ENCODE assay signal across 8 cellular contexts in the genomic region with DNA sequence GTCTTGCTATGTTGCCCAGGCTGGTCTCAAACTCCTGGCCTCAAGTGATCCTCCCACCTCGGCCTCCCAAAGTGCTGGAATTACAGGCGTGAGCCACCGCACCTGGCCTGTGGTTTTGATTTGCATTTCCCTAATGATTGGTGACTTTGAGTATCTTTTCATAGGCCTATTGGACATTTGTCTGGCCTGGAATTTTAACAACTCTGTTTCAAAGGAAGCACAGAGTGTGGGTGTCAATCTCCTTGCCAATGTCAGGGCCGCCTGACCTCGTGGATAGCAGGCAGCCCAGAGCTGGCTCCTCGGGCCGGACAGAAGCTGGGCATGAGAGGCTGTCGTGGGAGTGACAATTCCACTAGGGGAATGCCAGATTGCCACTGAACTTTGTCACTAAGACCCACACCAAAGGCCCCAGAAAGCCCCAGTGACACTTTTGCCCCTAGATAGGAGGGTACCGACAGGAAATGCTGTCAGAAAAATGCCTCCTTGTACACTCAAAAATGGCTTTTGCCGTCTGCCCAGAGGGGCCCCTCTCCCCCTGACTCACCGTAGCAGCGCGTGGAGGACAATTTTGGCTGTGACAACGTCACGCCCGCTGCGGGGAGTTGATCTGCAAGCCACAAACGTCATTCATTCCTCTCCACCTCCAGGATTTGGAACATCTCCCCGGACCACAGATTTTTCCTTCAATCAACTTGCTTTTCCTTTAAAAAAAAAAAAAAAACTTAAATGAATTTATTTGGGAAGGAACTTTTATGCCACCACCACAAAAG. TPM values are rescaled to one million over a fixed set of nuclear protein-coding genes. Genes with fewer than 3 reads are reported as not detected.
DNase-seq lines count a peak whose midpoint lies in the region; ATAC-seq and TF ChIP-seq lines count a peak whose summit lies in the region.

No MANE protein-coding gene starts in this region.

- H3K4me1 ChIP-seq in A673 (ENCODE audit: insufficient read depth, low read length, poor library complexity, severe bottlenecking): peaks cover 8% of the 10 kb centered on the region
- H3K4me1 ChIP-seq in lower lobe of right lung: peaks cover 87% of the 10 kb centered on the region

- TF ChIP-seq CTCF in A673 (conservative IDR thresholded peaks at IDR 0.05; ENCODE audit: low read depth, low read length): no peak
- no peak for TF ChIP-seq CTCF in lower lobe of right lung (IDR thresholded peaks at IDR 0.05)

- H3K27me3 ChIP-seq in A673 (replicated peaks; ENCODE audit: insufficient read depth, low read depth, low read length, poor library complexity) (no peaks in the 10 kb centered on the region), MG63 (no peaks in the 10 kb centered on the region), lower lobe of right lung (ENCODE audit: low read depth) (no peaks in the 10 kb centered on the region)

- intact Hi-C loops in A673 (cut with micrococcal nuclease; ENCODE audit: unreplicated experiment) (no loop called here), lower lobe of right lung (cut with DNase I) (no loop called here)

- DNase-seq in A673 (ENCODE audit: low spot score) (no peak), MG63 (peak; percentile 24), lower lobe of right lung (no peak), RKO (ENCODE audit: low spot score) (no peak)
- peak; percentile 67 for DNase-seq in activated effector memory CD4-positive, alpha-beta T cell treated with Interleukin-2 at 50 U/mL for 16 hours
- peak; percentile 67 to 74 for DNase-seq in stimulated activated CD8-positive, alpha-beta memory T cell treated with anti-CD3 and anti-CD28 coated beads, Interleukin-7, amount 100 ng/mL, for 1 hour (ENCODE audit: low read depth in 2 of 2)

- H3K9me3 ChIP-seq in A673 (ENCODE audit: low read depth, low read length, poor library complexity, severe bottlenecking) (no peaks in the 10 kb centered on the region), MG63 (no peaks in the 10 kb centered on the region), lower lobe of right lung (no peaks in the 10 kb centered on the region)

- POLR2A ChIA-PET in A673 (lab: Charles Lee; ENCODE audit: low non-redundant PET): interaction anchor here (0.7 kb wide), 1 partner anchor 439 kb away, joined by 12 read pairs; no protein-coding TSS in a partner anchor

- H3K4me3 ChIP-seq in A673 (ENCODE audit: low read depth, low read length, poor library complexity, severe bottlenecking) (no peak overlapping the region), MG63 (no peak overlapping the region), lower lobe of right lung (no peak overlapping the region)

- BruUV-seq in A673 (replicated peaks; lab: Mats Ljungman, UMichigan): no TSS peak

- ATAC-seq in lower lobe of right lung (peak; percentile 9 to 10), HG02870 (IDR thresholded peaks at IDR 0.05; ENCODE audit: unreplicated experiment) (no peak), HG03565 (IDR thresholded peaks at IDR 0.05; ENCODE audit: unreplicated experiment) (no peak)

- H3K27ac ChIP-seq in A673 (ENCODE audit: low read depth, low read length, poor library complexity, severe bottlenecking): peak overlapping the region; percentile 47
- H3K27ac ChIP-seq in lower lobe of right lung: peak overlapping the region; percentile 83

- no peaks in the 10 kb centered on the region for H3K36me3 ChIP-seq in A673 (ENCODE audit: insufficient read depth, low read length, poor library complexity, severe bottlenecking)
- H3K36me3 ChIP-seq in MG63: no peaks in the 10 kb centered on the region
- H3K36me3 ChIP-seq in lower lobe of right lung: no peaks in the 10 kb centered on the region

- CTCF ChIA-PET in A673 (lab: Charles Lee): no interaction called here

RNA-seq across cellular contexts. Expression of a gene that starts 11.7 kb away (rescaled TPM):
- total RNA-seq in A673 (2021) (45.7 and 51.7 TPM in 2 replicates), lower lobe of right lung (239 TPM)
- 37.5 and 56.7 TPM in 2 replicates for total RNA-seq in MG63 (2014; rRNA removed; shearing (Covaris generic); ENCODE audit: low replicate concordance)

RNA-seq across cellular contexts. Expression of a gene that starts 49.6 kb away (rescaled TPM):
- total RNA-seq in A673 (2021) (190 and 223 TPM in 2 replicates), lower lobe of right lung (59.3 TPM)
- 227 and 342 TPM in 2 replicates for total RNA-seq in MG63 (2014; rRNA removed; shearing (Covaris generic); ENCODE audit: low replicate concordance)

Comparison
In these comparisons a context has a peak if more than half of its experiments do, and no peak if none do; other contexts are left out.
1. DNase-seq: peak in MG63 (single experiment), activated effector memory CD4-positive, alpha-beta T cell treated with Interleukin-2 at 50 U/mL for 16 hours (single experiment) and stimulated activated CD8-positive, alpha-beta memory T cell treated with anti-CD3 and anti-CD28 coated beads, Interleukin-7, amount 100 ng/mL, for 1 hour (2 of 2); none in A673 (single experiment), lower lobe of right lung (single experiment) and RKO (single experiment).
2. ATAC-seq: peak in lower lobe of right lung (2 of 2); none in HG02870 (single experiment) and HG03565 (single experiment).